11 cellular contexts compared by ENCODE assay signal in the genomic region with DNA sequence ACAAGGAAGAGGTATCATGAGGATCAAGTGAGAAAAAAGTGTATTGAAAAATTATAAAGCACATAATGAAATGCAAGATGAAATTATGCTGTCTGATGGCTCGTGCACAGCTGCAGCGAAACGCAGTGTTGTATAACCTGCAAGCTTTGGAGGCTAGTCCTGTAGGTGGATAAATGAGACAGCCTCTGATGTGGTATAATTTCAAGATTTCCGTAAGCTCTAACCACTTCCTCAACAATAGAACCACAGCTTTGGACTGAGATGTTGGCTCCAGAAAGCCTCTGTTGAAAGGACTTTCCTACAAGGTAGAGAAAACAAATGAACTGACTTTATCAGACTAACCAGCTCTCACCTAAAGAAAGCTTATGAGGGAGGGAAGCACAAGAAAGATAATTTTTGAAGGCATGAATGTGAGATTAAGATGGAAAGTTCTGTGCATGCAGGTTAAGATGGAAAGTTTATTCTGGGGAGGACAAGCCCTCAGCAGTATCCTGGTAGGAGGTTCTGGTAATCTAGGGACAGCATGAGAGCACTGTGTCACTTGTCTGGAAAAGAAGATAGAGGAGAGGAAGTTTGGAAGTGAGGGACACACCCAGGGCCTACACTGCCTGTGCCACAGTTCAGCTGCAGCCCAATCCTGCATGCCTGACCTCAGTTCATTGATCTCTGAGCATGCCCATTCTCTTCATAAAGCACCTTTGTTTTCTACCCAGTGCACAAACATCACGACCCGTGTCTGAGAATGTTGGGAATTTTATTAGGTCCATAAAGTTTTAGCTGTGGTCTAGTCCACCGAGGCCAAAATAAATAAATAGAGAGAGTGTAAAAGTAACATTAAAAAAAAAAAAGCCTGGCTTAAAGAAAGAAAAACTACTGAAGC.
A peak's percentile ranks its signal among the peaks of the same experiment; 100 is the strongest.
DNase-seq lines count a peak whose midpoint lies in the region; ATAC-seq and TF ChIP-seq lines count a peak whose summit lies in the region.
"Had no signal": no experiment of that assay in that cellular context is flagged by ENCODE, and none has a peak within 500 bp of the region (broad histone marks: within the 10 kb centered on the region; RNA-seq: fewer than 3 reads in every experiment).

No MANE protein-coding gene starts in this region.

- no peak for TF ChIP-seq CTCF in SK-N-SH (IDR thresholded peaks at IDR 0.05)

- H3K27ac ChIP-seq in SK-N-SH (ENCODE audit: low read depth in 2 of 2, low read length in 1 of 2): no peak overlapping the region

- H3F3A ChIP-seq in SK-N-SH (replicated peaks; ENCODE audit: insufficient read depth): no peaks in the 10 kb centered on the region

- H3K4me1 ChIP-seq in SK-N-SH (ENCODE audit: control insufficient read depth in 1 of 2, insufficient read depth in 2 of 2, low read depth in 1 of 2, low read length in 1 of 2): no peaks in the 10 kb centered on the region

- CTCF ChIA-PET in SK-N-SH (lab: Yijun Ruan, JAX): interaction anchor here (1.1 to 1.3 kb wide), 2 partner anchors 14 to 105 kb away, joined by 3 read pairs; no protein-coding TSS in a partner anchor

- H2AFZ ChIP-seq in SK-N-SH (ENCODE audit: low read depth): no peak overlapping the region

- H3K9me3 Mint-ChIP-seq in T-helper 1 cell treated with Interleukin-12 subunit alpha and Interleukin-12 subunit beta and Interleukin-4 antibody, amounts not matched to agents 30 μg/mL and 1 μg/mL, for 36 hours: peaks cover 6% of the 10 kb centered on the region

- TF ChIP-seq EP300 in SK-N-SH (IDR thresholded peaks at IDR 0.05; ENCODE audit: borderline replicate concordance in 1 of 2, low read depth in 1 of 2, low read length in 1 of 2): no peak

- no peaks in the 10 kb centered on the region for H3K79me2 ChIP-seq in SK-N-SH (ENCODE audit: insufficient read depth)

- H4K20me1 ChIP-seq in SK-N-SH (ENCODE audit: insufficient read depth): no peaks in the 10 kb centered on the region

- no peaks in the 10 kb centered on the region for H3K36me3 Mint-ChIP-seq in T-helper 1 cell treated with Interleukin-12 subunit alpha and Interleukin-12 subunit beta and Interleukin-4 antibody, amounts not matched to agents 30 μg/mL and 1 μg/mL, for 36 hours (ENCODE audit: low read depth)

- H3K4me1 Mint-ChIP-seq in T-helper 1 cell treated with Interleukin-12 subunit alpha and Interleukin-12 subunit beta and Interleukin-4 antibody, amounts not matched to agents 30 μg/mL and 1 μg/mL, for 36 hours (ENCODE audit: low read depth): peaks cover 11% of the 10 kb centered on the region

- POLR2A ChIA-PET in SK-N-SH (lab: Yijun Ruan, JAX): no interaction called here

- DNase-seq in left kidney (ENCODE audit: low read depth, low spot score) (peak; percentile 69), superior temporal gyrus (ENCODE audit: extremely low spot score) (no peak), SK-N-SH (no peak)
- DNase-seq: NCI-H1694 treated with DMSO at 0.1 percent for 48 hours, right cardiac atrium, T1000 had no signal

- no peak overlapping the region for H3K9ac ChIP-seq in SK-N-SH

- H3K36me3 ChIP-seq in SK-N-SH (replicated peaks in 1 of 2; ENCODE audit: control insufficient read depth in 1 of 2, insufficient read depth in 2 of 2, low read length in 1 of 2): no peaks in the 10 kb centered on the region

- H3K4me2 ChIP-seq in SK-N-SH: no peak overlapping the region

- TF ChIP-seq RAD21 in SK-N-SH (IDR thresholded peaks at IDR 0.05; ENCODE audit: low read length): no peak

- H3K9me3 ChIP-seq in SK-N-SH: no peaks in the 10 kb centered on the region

- peak overlapping the region; percentile 16 for H3K4me3 Mint-ChIP-seq in T-helper 1 cell treated with Interleukin-12 subunit alpha and Interleukin-12 subunit beta and Interleukin-4 antibody, amounts not matched to agents 30 μg/mL and 1 μg/mL, for 36 hours

- no peak overlapping the region for H3K27ac Mint-ChIP-seq in T-helper 1 cell treated with Interleukin-12 subunit alpha and Interleukin-12 subunit beta and Interleukin-4 antibody, amounts not matched to agents 30 μg/mL and 1 μg/mL, for 36 hours

- H3K4me3 ChIP-seq in SK-N-SH (ENCODE audit: low read depth in 2 of 2, low read length in 1 of 2): no peak overlapping the region

- WGBS in SK-N-SH (ENCODE audit: low lambda C conversion rate): under 1% methylated on average over 7 of the region's 7 CpGs

- H3K27me3 Mint-ChIP-seq in T-helper 1 cell treated with Interleukin-12 subunit alpha and Interleukin-12 subunit beta and Interleukin-4 antibody, amounts not matched to agents 30 μg/mL and 1 μg/mL, for 36 hours (ENCODE audit: low read depth): peaks cover 32% of the 10 kb centered on the region

- no peaks in the 10 kb centered on the region for H3K9me2 ChIP-seq in SK-N-SH

- no peaks in the 10 kb centered on the region; the same call in 1 of the 2 replicates for H3K27me3 ChIP-seq in SK-N-SH (ENCODE audit: insufficient read depth)

- ATAC-seq in GM18519 (IDR thresholded peaks at IDR 0.05; ENCODE audit: low FRiP score, unreplicated experiment) (peak; percentile 73), HG02885 (IDR thresholded peaks at IDR 0.05; ENCODE audit: poor library complexity, unreplicated experiment) (peak; percentile 83), GM19324 (IDR thresholded peaks at IDR 0.05; ENCODE audit: low FRiP score, unreplicated experiment) (no peak), GM19328 (IDR thresholded peaks at IDR 0.05; ENCODE audit: unreplicated experiment) (no peak)
- ATAC-seq: right cardiac atrium had no signal

TF ChIP-seq in SK-N-SH, 30 proteins besides CTCF, POLR2A, EP300 and RAD21:
- TF ChIP-seq RXRA (IDR thresholded peaks at IDR 0.05; ENCODE audit: borderline replicate concordance, low read depth): no peak
- TF ChIP-seq FOXM1 (IDR thresholded peaks at IDR 0.05; ENCODE audit: low read depth): no peak
- no peak for TF ChIP-seq GATA2 (CRISPR knock-in tag; IDR thresholded peaks at IDR 0.05)
- TF ChIP-seq, protein P1, sequence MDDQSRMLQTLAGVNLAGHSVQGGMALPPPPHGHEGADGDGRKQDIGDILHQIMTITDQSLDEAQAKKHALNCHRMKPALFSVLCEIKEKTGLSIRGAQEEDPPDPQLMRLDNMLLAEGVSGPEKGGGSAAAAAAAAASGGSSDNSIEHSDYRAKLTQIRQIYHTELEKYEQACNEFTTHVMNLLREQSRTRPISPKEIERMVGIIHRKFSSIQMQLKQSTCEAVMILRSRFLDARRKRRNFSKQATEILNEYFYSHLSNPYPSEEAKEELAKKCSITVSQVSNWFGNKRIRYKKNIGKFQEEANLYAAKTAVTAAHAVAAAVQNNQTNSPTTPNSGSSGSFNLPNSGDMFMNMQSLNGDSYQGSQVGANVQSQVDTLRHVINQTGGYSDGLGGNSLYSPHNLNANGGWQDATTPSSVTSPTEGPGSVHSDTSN (IDR thresholded peaks at IDR 0.05): no peak
- TF ChIP-seq JUND (IDR thresholded peaks at IDR 0.05): no peak
- no peak for TF ChIP-seq YY1 (IDR thresholded peaks at IDR 0.05; ENCODE audit: low read depth)
- TF ChIP-seq, protein P2, sequence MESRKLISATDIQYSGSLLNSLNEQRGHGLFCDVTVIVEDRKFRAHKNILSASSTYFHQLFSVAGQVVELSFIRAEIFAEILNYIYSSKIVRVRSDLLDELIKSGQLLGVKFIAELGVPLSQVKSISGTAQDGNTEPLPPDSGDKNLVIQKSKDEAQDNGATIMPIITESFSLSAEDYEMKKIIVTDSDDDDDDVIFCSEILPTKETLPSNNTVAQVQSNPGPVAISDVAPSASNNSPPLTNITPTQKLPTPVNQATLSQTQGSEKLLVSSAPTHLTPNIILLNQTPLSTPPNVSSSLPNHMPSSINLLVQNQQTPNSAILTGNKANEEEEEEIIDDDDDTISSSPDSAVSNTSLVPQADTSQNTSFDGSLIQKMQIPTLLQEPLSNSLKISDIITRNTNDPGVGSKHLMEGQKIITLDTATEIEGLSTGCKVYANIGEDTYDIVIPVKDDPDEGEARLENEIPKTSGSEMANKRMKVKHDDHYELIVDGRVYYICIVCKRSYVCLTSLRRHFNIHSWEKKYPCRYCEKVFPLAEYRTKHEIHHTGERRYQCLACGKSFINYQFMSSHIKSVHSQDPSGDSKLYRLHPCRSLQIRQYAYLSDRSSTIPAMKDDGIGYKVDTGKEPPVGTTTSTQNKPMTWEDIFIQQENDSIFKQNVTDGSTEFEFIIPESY (IDR thresholded peaks at IDR 0.05; ENCODE audit: borderline replicate concordance, low read depth): no peak
- TF ChIP-seq TCF12 (IDR thresholded peaks at IDR 0.05): no peak
- no peak for TF ChIP-seq TEAD4 (IDR thresholded peaks at IDR 0.05; ENCODE audit: borderline replicate concordance, insufficient read depth)
- no peak for TF ChIP-seq MEF2A (IDR thresholded peaks at IDR 0.05; ENCODE audit: borderline replicate concordance, low read depth)
- TF ChIP-seq, protein P3, sequence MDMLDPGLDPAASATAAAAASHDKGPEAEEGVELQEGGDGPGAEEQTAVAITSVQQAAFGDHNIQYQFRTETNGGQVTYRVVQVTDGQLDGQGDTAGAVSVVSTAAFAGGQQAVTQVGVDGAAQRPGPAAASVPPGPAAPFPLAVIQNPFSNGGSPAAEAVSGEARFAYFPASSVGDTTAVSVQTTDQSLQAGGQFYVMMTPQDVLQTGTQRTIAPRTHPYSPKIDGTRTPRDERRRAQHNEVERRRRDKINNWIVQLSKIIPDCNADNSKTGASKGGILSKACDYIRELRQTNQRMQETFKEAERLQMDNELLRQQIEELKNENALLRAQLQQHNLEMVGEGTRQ (IDR thresholded peaks at IDR 0.05; ENCODE audit: borderline replicate concordance, low read depth, low read length): no peak
- TF ChIP-seq, protein P4, sequence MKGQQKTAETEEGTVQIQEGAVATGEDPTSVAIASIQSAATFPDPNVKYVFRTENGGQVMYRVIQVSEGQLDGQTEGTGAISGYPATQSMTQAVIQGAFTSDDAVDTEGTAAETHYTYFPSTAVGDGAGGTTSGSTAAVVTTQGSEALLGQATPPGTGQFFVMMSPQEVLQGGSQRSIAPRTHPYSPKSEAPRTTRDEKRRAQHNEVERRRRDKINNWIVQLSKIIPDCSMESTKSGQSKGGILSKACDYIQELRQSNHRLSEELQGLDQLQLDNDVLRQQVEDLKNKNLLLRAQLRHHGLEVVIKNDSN (IDR thresholded peaks at IDR 0.05; ENCODE audit: borderline replicate concordance, low read depth): no peak
- no peak for TF ChIP-seq POLR2AphosphoS5 (IDR thresholded peaks at IDR 0.05; ENCODE audit: low read depth, low read length)

Comparison
In these comparisons a context has a peak if more than half of its experiments do, and no peak if none do; other contexts are left out.
1. ATAC-seq: peak in GM18519 (single experiment) and HG02885 (single experiment); none in GM19324 (single experiment) and GM19328 (single experiment).